ENCODE assay signal across 1 cellular context in genomic region chr17:72432881-72433280, GRCh38.
TF ChIP-seq lines count a peak whose summit lies in the region.

No MANE protein-coding gene starts in this region.

TF ChIP-seq in GM23338, 12 proteins besides CTCF, POLR2A, EP300 and RAD21 (continued from another document):
- TF ChIP-seq ZNF462 (CRISPR knock-in tag; IDR thresholded peaks at IDR 0.05): no peak
- no peak for TF ChIP-seq EZH2 (IDR thresholded peaks at IDR 0.05; ENCODE audit: low read depth, unreplicated experiment)
- TF ChIP-seq CREB1 (CRISPR knock-in tag; IDR thresholded peaks at IDR 0.05; ENCODE audit: low read depth): no peak
- no peak for TF ChIP-seq JUNB (IDR thresholded peaks at IDR 0.05; ENCODE audit: unreplicated experiment)
TF ChIP-seq in GM23338: peak in this region for 0.
